Comparison of ENCODE assay signal across 8 cellular contexts in the genomic region with DNA sequence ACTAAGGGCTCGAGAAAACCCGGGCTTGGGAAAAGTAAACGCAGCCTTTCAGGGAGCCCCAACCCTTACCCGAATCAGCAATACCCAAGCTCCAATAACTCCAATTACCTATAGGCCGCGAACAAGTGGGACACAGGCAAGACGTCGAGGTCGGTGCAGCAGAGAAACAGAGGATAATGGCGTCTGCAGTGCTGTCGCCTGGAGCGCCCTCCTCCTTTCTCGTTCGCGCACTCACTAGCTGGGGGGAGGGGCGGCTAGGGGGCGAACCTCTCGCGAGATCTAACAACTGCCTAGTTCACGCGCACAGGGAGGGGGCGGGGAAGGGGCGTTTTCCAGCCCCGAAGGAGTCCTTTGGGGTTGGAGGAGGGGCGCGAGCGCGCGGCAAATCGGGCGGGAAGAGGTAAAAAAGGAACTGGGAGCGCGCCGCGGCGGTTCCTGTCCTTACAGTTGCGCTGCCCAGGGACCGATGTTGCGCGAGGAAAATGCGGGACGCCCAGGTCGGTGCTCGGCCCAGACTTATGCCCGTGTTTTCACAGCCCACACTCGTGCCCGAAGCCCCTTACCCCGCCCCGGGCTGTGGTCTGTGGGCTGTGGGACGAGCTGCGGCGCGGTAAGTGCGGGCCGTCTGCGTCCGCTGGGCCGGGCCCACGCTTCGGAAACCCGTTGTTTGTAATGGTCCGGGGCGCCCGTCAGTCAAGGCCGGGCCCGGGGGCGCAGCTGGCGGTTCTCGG. TPM values are rescaled to one million over a fixed set of nuclear protein-coding genes. Genes with fewer than 3 reads are reported as not detected.
DNase-seq lines count a peak whose midpoint lies in the region; ATAC-seq and TF ChIP-seq lines count a peak whose summit lies in the region.

A gene (plus strand): TSS at position 411 of the 731 bp plus-strand sequence. CDS start 20,182 bp downstream, outside the sequence.

- H3K4me3 ChIP-seq in adipocyte (ENCODE audit: low read length) (peak within 1 kb of the TSS; percentile 93), upper lobe of left lung (peak within 1 kb of the TSS; percentile 73 to 83 (median 80))

- H3K4me1 ChIP-seq in adipocyte (ENCODE audit: control insufficient read depth, insufficient read depth, low read length) (peaks cover 26% of the 10 kb centered on the region), upper lobe of left lung (peaks cover 20 to 44% (median 28%) of the 10 kb centered on the region in 4 donors)

- TF ChIP-seq CTCF in GM12873 (IDR thresholded peaks at IDR 0.05; ENCODE audit: insufficient read depth, low read depth, low read length, missing control alignments): peak; percentile 23
- peak in 4 of 6 experiments; percentile 15 to 34 (median 26) for TF ChIP-seq CTCF in upper lobe of left lung (IDR thresholded peaks at IDR 0.05)

- no peaks in the 10 kb centered on the region for H3K27me3 ChIP-seq in adipocyte (replicated peaks; ENCODE audit: control insufficient read depth, insufficient read depth, low read length)
- H3K27me3 ChIP-seq in upper lobe of left lung: no peaks in the 10 kb centered on the region

- H3K9me3 ChIP-seq in adipocyte (ENCODE audit: control insufficient read depth, low read length) (no peaks in the 10 kb centered on the region), upper lobe of left lung (no peaks in the 10 kb centered on the region)

- DNase-seq in NCI-H1417 treated with DMSO at 0.1 percent for 48 hours (lab: John Stamatoyannopoulos, UW) (peak; percentile 99), SW480 (ENCODE audit: low spot score) (peak; percentile 95), adipocyte (ENCODE audit: low read depth) (peak; percentile 100), cardiac septum (ENCODE audit: low spot score) (peak; percentile 100), pons (ENCODE audit: low spot score) (peak; percentile 98), upper lobe of left lung (peak; percentile 97 to 99)

- ATAC-seq in HG02763 (IDR thresholded peaks at IDR 0.05; ENCODE audit: unreplicated experiment) (peak; percentile 69), upper lobe of left lung (ENCODE audit: low FRiP score in 2 of 2) (peak; percentile 95 to 99)

- H3K36me3 ChIP-seq in adipocyte (ENCODE audit: control insufficient read depth, insufficient read depth, low read length, severe bottlenecking) (peaks cover 25% of the 10 kb centered on the region), upper lobe of left lung (peaks cover 9 to 24% (median 12%) of the 10 kb centered on the region in 4 donors)

- intact Hi-C loops in cardiac septum (cut with DNase I): loop anchor here (5.0 kb wide), 1 partner anchor 192 kb away; no protein-coding TSS in a partner anchor

- TF ChIP-seq EP300 in upper lobe of left lung (IDR thresholded peaks at IDR 0.05): peak in 1 of 4 donors; percentile 60

- peak within 1 kb of the TSS; percentile 100 for H3K9ac ChIP-seq in adipocyte (ENCODE audit: low read length)

- WGBS in upper lobe of left lung, 2 donors: 0 to 1% methylated on average over 37 to 56 of the region's 69 CpGs

- peak; percentile 90 to 99 (median 97) for TF ChIP-seq POLR2A in upper lobe of left lung (IDR thresholded peaks at IDR 0.05)

- peak within 1 kb of the TSS; percentile 97 to 99 (median 98) for H3K27ac ChIP-seq in upper lobe of left lung

RNA-seq across cellular contexts. Expression of the gene that starts here (rescaled TPM):
- total RNA-seq in cardiac septum: 3.9 TPM
- 10 to 100 TPM in 1 of 6 donors, 1 to 10 TPM in 4, under 1 TPM in 1; 0.55 to 11.5 (median 5.8) TPM for total RNA-seq in upper lobe of left lung

Comparison
In these comparisons a context has a peak if more than half of its experiments do, and no peak if none do; other contexts are left out.
1. Peak in every context shown above with its lines: DNase-seq, ATAC-seq, H3K4me3 ChIP-seq and H3K27ac ChIP-seq.